Comparison of ENCODE assay signal across 21 cellular contexts in genomic region chr9:93148721-93149120, GRCh38. TPM values are rescaled to one million over a fixed set of nuclear protein-coding genes. Genes with fewer than 3 reads are reported as not detected.
DNase-seq lines count a peak whose midpoint lies in the region; ATAC-seq and TF ChIP-seq lines count a peak whose summit lies in the region.
"Had no signal": no experiment of that assay in that cellular context is flagged by ENCODE, and none has a peak within 500 bp of the region (broad histone marks: within the 10 kb centered on the region; RNA-seq: fewer than 3 reads in every experiment).

No MANE protein-coding gene starts in this region.

- intact Hi-C loops in activated CD4-positive, alpha-beta T cell treated with anti-CD3 and anti-CD28 coated beads, Interleukin-2, amount 10 ng/mL, durations not matched to agents 24 days and 14 days (cut with micrococcal nuclease), result loop anchor here (5.0 kb wide), 2 partner anchors 186 to 1019 kb away; no protein-coding TSS in a partner anchor
- intact Hi-C loops in natural killer cell (cut with micrococcal nuclease), result no loop called here

- CTCF ChIA-PET in activated CD4-positive, alpha-beta T cell treated with anti-CD3 and anti-CD28 coated beads, Interleukin-2, amount 10 ng/mL, durations not matched to agents 7 days and 5 days (lab: Charles Lee), result no interaction called here

- peaks cover 29% of the 10 kb centered on the region for H3K36me3 Mint-ChIP-seq in activated CD4-positive, alpha-beta T cell treated with anti-CD3 and anti-CD28 coated beads, Interleukin-2, amount 10 ng/mL, durations not matched to agents 24 days and 14 days (ENCODE audit: low read depth)
- H3K36me3 Mint-ChIP-seq in activated CD4-positive, alpha-beta T cell treated with anti-CD3 and anti-CD28 coated beads, Interleukin-2, amount 10 ng/mL, durations not matched to agents 7 days and 5 days (ENCODE audit: low read depth), result peaks cover 21% of the 10 kb centered on the region
- peaks cover 8% of the 10 kb centered on the region for H3K36me3 Mint-ChIP-seq in natural killer cell treated with Interleukin-12 subunit alpha and Interleukin-12 subunit beta and Interleukin-15 and Interleukin-18, amount 100 ng/mL, for 72 hours
- H3K36me3 Mint-ChIP-seq in natural killer cell, result no peaks in the 10 kb centered on the region
- H3K36me3 Mint-ChIP-seq in activated naive CD4-positive, alpha-beta T cell treated with anti-CD3 and anti-CD28 coated beads, Interleukin-2, amount 50 U/mL, for 72 hours, result peaks cover 24 to 39% of the 10 kb centered on the region in 2 donors
- H3K36me3 Mint-ChIP-seq in stimulated activated effector memory CD8-positive, alpha-beta T cell treated with anti-CD3 and anti-CD28 coated beads, Interleukin-12 subunit alpha, Interleukin-12 subunit beta, amount 100 ng/mL, for 72 hours, result peaks cover 15% of the 10 kb centered on the region

- DNase-seq in activated CD4-positive, alpha-beta T cell treated with anti-CD3 and anti-CD28 coated beads, Interleukin-2, amount 10 ng/mL, durations not matched to agents 24 days and 14 days, result no peak
- no peak for DNase-seq in activated CD4-positive, alpha-beta T cell treated with anti-CD3 and anti-CD28 coated beads, Interleukin-2, amount 10 ng/mL, durations not matched to agents 7 days and 5 days
- DNase-seq in natural killer cell treated with Interleukin-12 subunit alpha and Interleukin-12 subunit beta and Interleukin-15 and Interleukin-18, amount 100 ng/mL, for 72 hours (ENCODE audit: low spot score), result no peak
- DNase-seq in natural killer cell, result no peak
- DNase-seq in activated naive CD4-positive, alpha-beta T cell treated with anti-CD3 and anti-CD28 coated beads, Interleukin-2, amount 50 U/mL, for 72 hours (ENCODE audit: low spot score in 2 of 2), result peak in 1 of 2 donors; percentile 80
- no peak for DNase-seq in stimulated activated effector memory CD8-positive, alpha-beta T cell treated with anti-CD3 and anti-CD28 coated beads, Interleukin-12 subunit alpha, Interleukin-12 subunit beta, amount 100 ng/mL, for 72 hours (ENCODE audit: low spot score in 2 of 2)
- DNase-seq in NCI-H1436 (lab: John Stamatoyannopoulos, UW), result no peak
- DNase-seq: DMS 273 treated with DMSO at 0.1 percent for 48 hours, GDM1, Kasumi-1, MM.1S, NCI-H1092 treated with DMSO at 0.1 percent for 48 hours, NCI-H1694 treated with DMSO at 0.1 percent for 48 hours, NCI-H2107, NCI-H2227 treated with DMSO at 0.1 percent for 48 hours, NCI-H526 treated with DMSO at 0.1 percent for 48 hours, OCI-M1, RPMI8226 had no signal

- TF ChIP-seq CTCF in natural killer cell (IDR thresholded peaks at IDR 0.05), result no peak

- H3K4me1 Mint-ChIP-seq in activated CD4-positive, alpha-beta T cell treated with anti-CD3 and anti-CD28 coated beads, Interleukin-2, amount 10 ng/mL, durations not matched to agents 24 days and 14 days, result peaks cover 47% of the 10 kb centered on the region
- H3K4me1 Mint-ChIP-seq in activated CD4-positive, alpha-beta T cell treated with anti-CD3 and anti-CD28 coated beads, Interleukin-2, amount 10 ng/mL, durations not matched to agents 7 days and 5 days, result peaks cover 49% of the 10 kb centered on the region
- peaks cover 23 to 26% of the 10 kb centered on the region in 2 donors for H3K4me1 Mint-ChIP-seq in natural killer cell treated with Interleukin-12 subunit alpha and Interleukin-12 subunit beta and Interleukin-15 and Interleukin-18, amount 100 ng/mL, for 72 hours (ENCODE audit: low read depth in 2 of 2)
- peaks cover 6 to 10% of the 10 kb centered on the region in 2 donors for H3K4me1 Mint-ChIP-seq in natural killer cell
- H3K4me1 Mint-ChIP-seq in stimulated activated effector memory CD8-positive, alpha-beta T cell treated with anti-CD3 and anti-CD28 coated beads, Interleukin-12 subunit alpha, Interleukin-12 subunit beta, amount 100 ng/mL, for 72 hours, result peaks cover 56% of the 10 kb centered on the region

- H3K27ac Mint-ChIP-seq in activated CD4-positive, alpha-beta T cell treated with anti-CD3 and anti-CD28 coated beads, Interleukin-2, amount 10 ng/mL, durations not matched to agents 24 days and 14 days, result peak overlapping the region; percentile 87
- H3K27ac Mint-ChIP-seq in activated CD4-positive, alpha-beta T cell treated with anti-CD3 and anti-CD28 coated beads, Interleukin-2, amount 10 ng/mL, durations not matched to agents 7 days and 5 days, result no peak overlapping the region
- H3K27ac Mint-ChIP-seq in natural killer cell treated with Interleukin-12 subunit alpha and Interleukin-12 subunit beta and Interleukin-15 and Interleukin-18, amount 100 ng/mL, for 72 hours, result peak overlapping the region in 1 of 2 donors; percentile 60
- H3K27ac Mint-ChIP-seq in natural killer cell, result no peak overlapping the region
- H3K27ac Mint-ChIP-seq in activated naive CD4-positive, alpha-beta T cell treated with anti-CD3 and anti-CD28 coated beads, Interleukin-2, amount 50 U/mL, for 72 hours, result peak overlapping the region; percentile 81 to 89
- H3K27ac Mint-ChIP-seq in stimulated activated effector memory CD8-positive, alpha-beta T cell treated with anti-CD3 and anti-CD28 coated beads, Interleukin-12 subunit alpha, Interleukin-12 subunit beta, amount 100 ng/mL, for 72 hours, result peak overlapping the region; percentile 29
- H3K27ac Mint-ChIP-seq: IgD-negative memory B cell had no signal

- H3K9me3 Mint-ChIP-seq in activated CD4-positive, alpha-beta T cell treated with anti-CD3 and anti-CD28 coated beads, Interleukin-2, amount 10 ng/mL, durations not matched to agents 24 days and 14 days, result peaks cover 10% of the 10 kb centered on the region
- H3K9me3 Mint-ChIP-seq in activated CD4-positive, alpha-beta T cell treated with anti-CD3 and anti-CD28 coated beads, Interleukin-2, amount 10 ng/mL, durations not matched to agents 7 days and 5 days, result peaks cover 21% of the 10 kb centered on the region
- H3K9me3 Mint-ChIP-seq in natural killer cell treated with Interleukin-12 subunit alpha and Interleukin-12 subunit beta and Interleukin-15 and Interleukin-18, amount 100 ng/mL, for 72 hours, result peaks cover 4% of the 10 kb centered on the region
- no peaks in the 10 kb centered on the region for H3K9me3 Mint-ChIP-seq in natural killer cell
- H3K9me3 Mint-ChIP-seq in activated naive CD4-positive, alpha-beta T cell treated with anti-CD3 and anti-CD28 coated beads, Interleukin-2, amount 50 U/mL, for 72 hours, result peaks cover 11 to 20% of the 10 kb centered on the region in 2 donors
- peaks cover 6% of the 10 kb centered on the region for H3K9me3 Mint-ChIP-seq in stimulated activated effector memory CD8-positive, alpha-beta T cell treated with anti-CD3 and anti-CD28 coated beads, Interleukin-12 subunit alpha, Interleukin-12 subunit beta, amount 100 ng/mL, for 72 hours

- ATAC-seq in natural killer cell treated with Interleukin-12 subunit alpha and Interleukin-12 subunit beta and Interleukin-15 and Interleukin-18, amount 100 ng/mL, for 72 hours, result peak; percentile 35 to 60
- ATAC-seq in natural killer cell, result no peak
- peak in 1 of 2 donors; percentile 83 for ATAC-seq in activated naive CD4-positive, alpha-beta T cell treated with anti-CD3 and anti-CD28 coated beads, Interleukin-2, amount 50 U/mL, for 72 hours
- peak; percentile 23 for ATAC-seq in stimulated activated effector memory CD8-positive, alpha-beta T cell treated with anti-CD3 and anti-CD28 coated beads, Interleukin-12 subunit alpha, Interleukin-12 subunit beta, amount 100 ng/mL, for 72 hours
- no peak for ATAC-seq in HG02610 (IDR thresholded peaks at IDR 0.05; ENCODE audit: unreplicated experiment)
- ATAC-seq: GM12878 had no signal

- H3K4me3 Mint-ChIP-seq in activated CD4-positive, alpha-beta T cell treated with anti-CD3 and anti-CD28 coated beads, Interleukin-2, amount 10 ng/mL, durations not matched to agents 24 days and 14 days, result peak overlapping the region; percentile 48
- no peak overlapping the region for H3K4me3 Mint-ChIP-seq in activated CD4-positive, alpha-beta T cell treated with anti-CD3 and anti-CD28 coated beads, Interleukin-2, amount 10 ng/mL, durations not matched to agents 7 days and 5 days
- H3K4me3 Mint-ChIP-seq in natural killer cell treated with Interleukin-12 subunit alpha and Interleukin-12 subunit beta and Interleukin-15 and Interleukin-18, amount 100 ng/mL, for 72 hours, result no peak overlapping the region
- no peak overlapping the region for H3K4me3 Mint-ChIP-seq in natural killer cell
- peak overlapping the region; percentile 37 for H3K4me3 Mint-ChIP-seq in stimulated activated effector memory CD8-positive, alpha-beta T cell treated with anti-CD3 and anti-CD28 coated beads, Interleukin-12 subunit alpha, Interleukin-12 subunit beta, amount 100 ng/mL, for 72 hours
- H3K4me3 Mint-ChIP-seq: IgD-negative memory B cell had no signal

- POLR2A ChIA-PET in activated CD4-positive, alpha-beta T cell treated with anti-CD3 and anti-CD28 coated beads, Interleukin-2, amount 10 ng/mL, durations not matched to agents 7 days and 5 days (lab: Charles Lee), result no interaction called here

- H3K27me3 Mint-ChIP-seq in activated CD4-positive, alpha-beta T cell treated with anti-CD3 and anti-CD28 coated beads, Interleukin-2, amount 10 ng/mL, durations not matched to agents 24 days and 14 days, result no peaks in the 10 kb centered on the region
- no peaks in the 10 kb centered on the region for H3K27me3 Mint-ChIP-seq in activated CD4-positive, alpha-beta T cell treated with anti-CD3 and anti-CD28 coated beads, Interleukin-2, amount 10 ng/mL, durations not matched to agents 7 days and 5 days
- no peaks in the 10 kb centered on the region for H3K27me3 Mint-ChIP-seq in natural killer cell treated with Interleukin-12 subunit alpha and Interleukin-12 subunit beta and Interleukin-15 and Interleukin-18, amount 100 ng/mL, for 72 hours
- no peaks in the 10 kb centered on the region for H3K27me3 Mint-ChIP-seq in natural killer cell (ENCODE audit: low read depth in 2 of 2)

RNA-seq across cellular contexts. Expression of gene NINJ1, which starts 14.7 kb away (rescaled TPM):
- total RNA-seq in activated CD4-positive, alpha-beta T cell treated with anti-CD3 and anti-CD28 coated beads, Interleukin-2, amount 10 ng/mL, durations not matched to agents 24 days and 14 days, result 103 and 110 TPM in 2 replicates
- total RNA-seq in activated CD4-positive, alpha-beta T cell treated with anti-CD3 and anti-CD28 coated beads, Interleukin-2, amount 10 ng/mL, durations not matched to agents 7 days and 5 days, result 10 to 100 TPM; 29.5 to 29.9 TPM
- total RNA-seq in natural killer cell treated with Interleukin-12 subunit alpha and Interleukin-12 subunit beta and Interleukin-15 and Interleukin-18, amount 100 ng/mL, for 72 hours, result 10 to 100 TPM; 20.1 to 21.9 TPM
- total RNA-seq in natural killer cell, result 100 to 1,000 TPM in 1 of 3 donors, 10 to 100 TPM in 2; 87.3 to 121 (median 93.8) TPM
- 10 to 100 TPM; 81.0 to 84.8 TPM for total RNA-seq in activated naive CD4-positive, alpha-beta T cell treated with anti-CD3 and anti-CD28 coated beads, Interleukin-2, amount 50 U/mL, for 72 hours

RNA-seq across cellular contexts. Expression of gene WNK2, which starts 35.2 kb away (rescaled TPM):
- total RNA-seq in activated CD4-positive, alpha-beta T cell treated with anti-CD3 and anti-CD28 coated beads, Interleukin-2, amount 10 ng/mL, durations not matched to agents 24 days and 14 days, result 2.7 and 4.0 TPM in 2 replicates
- total RNA-seq in activated CD4-positive, alpha-beta T cell treated with anti-CD3 and anti-CD28 coated beads, Interleukin-2, amount 10 ng/mL, durations not matched to agents 7 days and 5 days, result not detected
- not detected for total RNA-seq in natural killer cell treated with Interleukin-12 subunit alpha and Interleukin-12 subunit beta and Interleukin-15 and Interleukin-18, amount 100 ng/mL, for 72 hours
- total RNA-seq in natural killer cell, result under 1 TPM in 1 of 3 donors, not detected in 2; 0.25 TPM
- 1 to 10 TPM; 2.6 to 3.8 TPM for total RNA-seq in activated naive CD4-positive, alpha-beta T cell treated with anti-CD3 and anti-CD28 coated beads, Interleukin-2, amount 50 U/mL, for 72 hours

RNA-seq across cellular contexts. Expression of gene CARD19, which starts 52.7 kb away (rescaled TPM):
- total RNA-seq in activated CD4-positive, alpha-beta T cell treated with anti-CD3 and anti-CD28 coated beads, Interleukin-2, amount 10 ng/mL, durations not matched to agents 24 days and 14 days, result 44.0 TPM in 2 replicates
- 10 to 100 TPM; 40.3 to 42.6 TPM for total RNA-seq in activated CD4-positive, alpha-beta T cell treated with anti-CD3 and anti-CD28 coated beads, Interleukin-2, amount 10 ng/mL, durations not matched to agents 7 days and 5 days
- 10 to 100 TPM; 21.7 to 23.4 TPM for total RNA-seq in natural killer cell treated with Interleukin-12 subunit alpha and Interleukin-12 subunit beta and Interleukin-15 and Interleukin-18, amount 100 ng/mL, for 72 hours
- total RNA-seq in natural killer cell, result 10 to 100 TPM; 30.7 to 49.1 (median 42.6) TPM
- total RNA-seq in activated naive CD4-positive, alpha-beta T cell treated with anti-CD3 and anti-CD28 coated beads, Interleukin-2, amount 50 U/mL, for 72 hours, result 10 to 100 TPM; 58.1 to 82.6 TPM

Comparison
In these comparisons a context has a peak if more than half of its experiments do, and no peak if none do; other contexts are left out.
1. H3K27ac Mint-ChIP-seq: peak in activated CD4-positive, alpha-beta T cell treated with anti-CD3 and anti-CD28 coated beads, Interleukin-2, amount 10 ng/mL, durations not matched to agents 24 days and 14 days (single experiment), activated naive CD4-positive, alpha-beta T cell treated with anti-CD3 and anti-CD28 coated beads, Interleukin-2, amount 50 U/mL, for 72 hours (2 of 2) and stimulated activated effector memory CD8-positive, alpha-beta T cell treated with anti-CD3 and anti-CD28 coated beads, Interleukin-12 subunit alpha, Interleukin-12 subunit beta, amount 100 ng/mL, for 72 hours (single experiment); none in activated CD4-positive, alpha-beta T cell treated with anti-CD3 and anti-CD28 coated beads, Interleukin-2, amount 10 ng/mL, durations not matched to agents 7 days and 5 days (single experiment) and natural killer cell (0 of 2).
2. H3K4me3 Mint-ChIP-seq: peak in activated CD4-positive, alpha-beta T cell treated with anti-CD3 and anti-CD28 coated beads, Interleukin-2, amount 10 ng/mL, durations not matched to agents 24 days and 14 days (single experiment) and stimulated activated effector memory CD8-positive, alpha-beta T cell treated with anti-CD3 and anti-CD28 coated beads, Interleukin-12 subunit alpha, Interleukin-12 subunit beta, amount 100 ng/mL, for 72 hours (single experiment); none in activated CD4-positive, alpha-beta T cell treated with anti-CD3 and anti-CD28 coated beads, Interleukin-2, amount 10 ng/mL, durations not matched to agents 7 days and 5 days (single experiment), natural killer cell treated with Interleukin-12 subunit alpha and Interleukin-12 subunit beta and Interleukin-15 and Interleukin-18, amount 100 ng/mL, for 72 hours (single experiment) and natural killer cell (single experiment).
3. ATAC-seq: peak in natural killer cell treated with Interleukin-12 subunit alpha and Interleukin-12 subunit beta and Interleukin-15 and Interleukin-18, amount 100 ng/mL, for 72 hours (2 of 2) and stimulated activated effector memory CD8-positive, alpha-beta T cell treated with anti-CD3 and anti-CD28 coated beads, Interleukin-12 subunit alpha, Interleukin-12 subunit beta, amount 100 ng/mL, for 72 hours (single experiment); none in natural killer cell (0 of 3) and HG02610 (single experiment).